ENCODE assay signal across 10 cellular contexts in genomic region chr11:5476184-5476819, GRCh38. TPM values are rescaled to one million over a fixed set of nuclear protein-coding genes. Genes with fewer than 3 reads are reported as not detected.
A peak's percentile ranks its signal among the peaks of the same experiment; 100 is the strongest.
DNase-seq lines count a peak whose midpoint lies in the region; ATAC-seq and TF ChIP-seq lines count a peak whose summit lies in the region.
"Had no signal": no experiment of that assay in that cellular context is flagged by ENCODE, and none has a peak within 500 bp of the region (broad histone marks: within the 10 kb centered on the region; RNA-seq: fewer than 3 reads in every experiment).

No MANE protein-coding gene starts in this region.

- no peaks in the 10 kb centered on the region for H3K4me1 Mint-ChIP-seq in activated naive CD4-positive, alpha-beta T cell treated with anti-CD3 and anti-CD28 coated beads for 36 hours (ENCODE audit: low read depth)
- H3K4me1 Mint-ChIP-seq: IgD-negative memory B cell had no signal

- no peak overlapping the region for H3K4me3 Mint-ChIP-seq in activated naive CD4-positive, alpha-beta T cell treated with anti-CD3 and anti-CD28 coated beads for 36 hours
- H3K4me3 Mint-ChIP-seq: IgD-negative memory B cell had no signal

- no peaks in the 10 kb centered on the region for H3K9me3 Mint-ChIP-seq in activated naive CD4-positive, alpha-beta T cell treated with anti-CD3 and anti-CD28 coated beads for 36 hours
- H3K9me3 Mint-ChIP-seq: IgD-negative memory B cell had no signal

- TF ChIP-seq CTCF in AG04449 (IDR thresholded peaks at IDR 0.05; ENCODE audit: insufficient read depth, low read length, missing control alignments): peak; percentile 78
- TF ChIP-seq CTCF in GM12864 (IDR thresholded peaks at IDR 0.05; ENCODE audit: low read depth, low read length, missing control alignments): peak; percentile 78
- TF ChIP-seq CTCF in left ventricle myocardium inferior (IDR thresholded peaks at IDR 0.05; ENCODE audit: borderline replicate concordance): peak; percentile 86
- peak in 4 of 5 experiments; percentile 24 to 66 (median 42) for TF ChIP-seq CTCF in gastrocnemius medialis (IDR thresholded peaks at IDR 0.05 in 4 of 5, conservative IDR thresholded peaks at IDR 0.05 in 1 of 5)

- H3K36me3 ChIP-seq in left ventricle myocardium inferior (no peaks in the 10 kb centered on the region), gastrocnemius medialis (no peaks in the 10 kb centered on the region)

- H3K4me3 ChIP-seq in AG04449 (ENCODE audit: low read depth, low read length): no peak overlapping the region
- H3K4me3 ChIP-seq in GM12864 (ENCODE audit: low read depth, low read length): no peak overlapping the region
- H3K4me3 ChIP-seq in left ventricle myocardium inferior: no peak overlapping the region
- H3K4me3 ChIP-seq in gastrocnemius medialis: no peak overlapping the region

- CTCF ChIA-PET in AG04449 (lab: Yijun Ruan, JAX): interaction anchor here (0.8 to 2.8 kb wide), 34 partner anchors 9 to 417 kb away, joined by 3 to 30 read pairs (median 5); partner anchors contain the start of genes OR52N2, TRIM22 and UBQLN3
- CTCF ChIA-PET in activated naive CD4-positive, alpha-beta T cell treated with anti-CD3 and anti-CD28 coated beads for 36 hours (lab: Charles Lee): interaction anchor here (0.6 to 2.4 kb wide), 13 partner anchors 10 to 427 kb away, joined by 3 to 10 read pairs (median 4); partner anchors contain the start of genes TRIM22 and TRIM5

- in situ Hi-C loops in gastrocnemius medialis (cut with MboI; ENCODE audit: low sequenced_read_pairs in 4 of 4): loop anchor here in 2 of 4 donors (10.0 to 25.0 kb wide), 2 partner anchors 328 to 336 kb away; partner anchors contain the start of gene OR52N2 (in 2 of the 2)

- H3K27me3 ChIP-seq in left ventricle myocardium inferior (ENCODE audit: low read depth): no peaks in the 10 kb centered on the region
- no peaks in the 10 kb centered on the region for H3K27me3 ChIP-seq in gastrocnemius medialis

- H3K27ac Mint-ChIP-seq in activated naive CD4-positive, alpha-beta T cell treated with anti-CD3 and anti-CD28 coated beads for 36 hours: no peak overlapping the region
- H3K27ac Mint-ChIP-seq: IgD-negative memory B cell had no signal

- TF ChIP-seq POLR2A in gastrocnemius medialis (IDR thresholded peaks at IDR 0.05): no peak

- H3K27ac ChIP-seq in left ventricle myocardium inferior (replicated peaks) (no peak overlapping the region), gastrocnemius medialis (no peak overlapping the region)

- H3K4me1 ChIP-seq in left ventricle myocardium inferior (no peaks in the 10 kb centered on the region), gastrocnemius medialis (no peaks in the 10 kb centered on the region)

- H3K27me3 Mint-ChIP-seq in activated naive CD4-positive, alpha-beta T cell treated with anti-CD3 and anti-CD28 coated beads for 36 hours (ENCODE audit: low read depth): peaks cover 11% of the 10 kb centered on the region

- POLR2A ChIA-PET in AG04449 (lab: Yijun Ruan, JAX): no interaction called here

- no peaks in the 10 kb centered on the region for H3K9me3 ChIP-seq in left ventricle myocardium inferior (replicated peaks)
- H3K9me3 ChIP-seq in gastrocnemius medialis: no peaks in the 10 kb centered on the region

- ATAC-seq in HG02798 (IDR thresholded peaks at IDR 0.05; ENCODE audit: poor library complexity, unreplicated experiment): peak; percentile 87
- no peak for ATAC-seq in gastrocnemius medialis

- intact Hi-C loops in activated naive CD4-positive, alpha-beta T cell treated with anti-CD3 and anti-CD28 coated beads for 36 hours (cut with micrococcal nuclease): loop anchor here (1.0 to 5.0 kb wide), 5 partner anchors 76 to 876 kb away; partner anchors contain the start of gene OR52N2
- intact Hi-C loops in left ventricle myocardium inferior (cut with micrococcal nuclease): no loop called here
- intact Hi-C loops in gastrocnemius medialis (cut with DNase I; ENCODE audit: low total_unique reads): loop anchor here (5.0 kb wide), 1 partner anchor 876 kb away; no protein-coding TSS in a partner anchor

- DNase-seq in AG04449 (ENCODE audit: low read depth, low spot score) (peak; percentile 10), GM12864 (ENCODE audit: low read depth) (peak; percentile 13), NCI-H748 (lab: John Stamatoyannopoulos, UW; ENCODE audit: unreplicated experiment) (peak; percentile 37), left ventricle myocardium inferior (no peak), gastrocnemius medialis (no peak)
- DNase-seq in activated naive CD4-positive, alpha-beta T cell treated with anti-CD3 and anti-CD28 coated beads for 36 hours: peak; percentile 64
- DNase-seq in stimulated activated naive CD4-positive, alpha-beta T cell treated with Interleukin-2 at 50 U/mL for 16 hours (lab: John Stamatoyannopoulos, UW): no peak

- no peaks in the 10 kb centered on the region for H3K36me3 Mint-ChIP-seq in activated naive CD4-positive, alpha-beta T cell treated with anti-CD3 and anti-CD28 coated beads for 36 hours (ENCODE audit: low read depth)
- H3K36me3 Mint-ChIP-seq: IgD-negative memory B cell had no signal

RNA-seq across cellular contexts. Expression of gene OR52D1, which starts 12.2 kb away (rescaled TPM):
- not detected for total RNA-seq in activated naive CD4-positive, alpha-beta T cell treated with anti-CD3 and anti-CD28 coated beads for 36 hours
- total RNA-seq in left ventricle myocardium inferior (not detected), gastrocnemius medialis (not detected)
- total RNA-seq: skeletal muscle tissue had no signal

RNA-seq across cellular contexts. Expression of gene OR51I2, which starts 27.2 kb away (rescaled TPM):
- total RNA-seq in activated naive CD4-positive, alpha-beta T cell treated with anti-CD3 and anti-CD28 coated beads for 36 hours: not detected
- not detected for total RNA-seq in left ventricle myocardium inferior
- total RNA-seq in gastrocnemius medialis: not detected
- total RNA-seq: skeletal muscle tissue had no signal

RNA-seq across cellular contexts. Expression of gene UBQLN3, which starts 33.5 kb away (rescaled TPM):
- total RNA-seq in activated naive CD4-positive, alpha-beta T cell treated with anti-CD3 and anti-CD28 coated beads for 36 hours: not detected
- 0.14 TPM for total RNA-seq in left ventricle myocardium inferior
- not detected for total RNA-seq in gastrocnemius medialis

RNA-seq across cellular contexts. Expression of gene OR51I1, which starts 35.0 kb away (rescaled TPM):
- not detected for total RNA-seq in activated naive CD4-positive, alpha-beta T cell treated with anti-CD3 and anti-CD28 coated beads for 36 hours
- total RNA-seq in left ventricle myocardium inferior: not detected
- not detected for total RNA-seq in gastrocnemius medialis

RNA-seq across cellular contexts. Expression of gene UBQLNL, which starts 40.2 kb away (rescaled TPM):
- under 1 TPM; 0.15 to 0.26 TPM for total RNA-seq in activated naive CD4-positive, alpha-beta T cell treated with anti-CD3 and anti-CD28 coated beads for 36 hours
- not detected for total RNA-seq in left ventricle myocardium inferior
- under 1 TPM in 1 of 4 donors, not detected in 3; 0.25 TPM for total RNA-seq in gastrocnemius medialis

Comparison
In these comparisons a context has a peak if more than half of its experiments do, and no peak if none do; other contexts are left out.
1. DNase-seq: peak in AG04449 (single experiment), GM12864 (single experiment), NCI-H748 (single experiment) and activated naive CD4-positive, alpha-beta T cell treated with anti-CD3 and anti-CD28 coated beads for 36 hours (single experiment); none in left ventricle myocardium inferior (single experiment), gastrocnemius medialis (0 of 2) and stimulated activated naive CD4-positive, alpha-beta T cell treated with Interleukin-2 at 50 U/mL for 16 hours (single experiment).
2. Peak in every context shown above with its lines, with median percentiles within 50 percentile points of each other: CTCF ChIP-seq.